ENCODE assay signal across 1 cellular context in the genomic region with DNA sequence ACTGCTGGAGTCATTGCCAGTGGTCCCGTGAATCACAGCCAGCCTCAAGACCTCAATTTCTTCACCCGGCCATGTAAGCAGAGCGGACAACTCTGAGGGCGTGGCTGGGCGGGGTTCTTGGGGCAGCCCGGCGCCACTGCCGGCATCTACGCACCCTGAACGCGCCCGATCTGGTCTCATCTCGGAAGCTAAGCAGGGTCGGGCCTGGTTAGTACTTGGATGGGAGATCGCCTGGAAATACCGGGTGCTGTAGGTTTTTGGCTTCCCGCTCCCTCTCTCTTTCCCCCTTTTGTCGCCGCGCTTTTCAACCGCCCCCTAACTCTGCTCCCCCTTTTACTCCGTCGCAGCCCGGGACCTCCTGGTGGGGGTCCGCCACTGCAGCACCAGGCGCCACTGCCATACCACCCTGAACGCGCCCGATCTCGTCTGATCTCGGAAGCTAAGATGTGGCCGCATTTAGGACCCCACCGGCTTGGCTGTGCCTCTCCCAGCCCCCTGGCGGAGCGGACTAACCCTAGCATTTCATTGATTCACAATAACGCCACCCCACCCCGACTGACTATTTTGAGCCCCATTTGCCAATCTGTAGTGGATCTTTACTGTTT.
TF ChIP-seq lines count a peak whose summit lies in the region.

No MANE protein-coding gene starts in this region.

TF ChIP-seq in K562, 482 proteins besides CTCF, POLR2A, EP300 and RAD21 (continued from another document and continues in another):
- TF ChIP-seq, protein P1, sequence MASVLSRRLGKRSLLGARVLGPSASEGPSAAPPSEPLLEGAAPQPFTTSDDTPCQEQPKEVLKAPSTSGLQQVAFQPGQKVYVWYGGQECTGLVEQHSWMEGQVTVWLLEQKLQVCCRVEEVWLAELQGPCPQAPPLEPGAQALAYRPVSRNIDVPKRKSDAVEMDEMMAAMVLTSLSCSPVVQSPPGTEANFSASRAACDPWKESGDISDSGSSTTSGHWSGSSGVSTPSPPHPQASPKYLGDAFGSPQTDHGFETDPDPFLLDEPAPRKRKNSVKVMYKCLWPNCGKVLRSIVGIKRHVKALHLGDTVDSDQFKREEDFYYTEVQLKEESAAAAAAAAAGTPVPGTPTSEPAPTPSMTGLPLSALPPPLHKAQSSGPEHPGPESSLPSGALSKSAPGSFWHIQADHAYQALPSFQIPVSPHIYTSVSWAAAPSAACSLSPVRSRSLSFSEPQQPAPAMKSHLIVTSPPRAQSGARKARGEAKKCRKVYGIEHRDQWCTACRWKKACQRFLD (CRISPR knock-in tag; IDR thresholded peaks at IDR 0.05) = no peak
- TF ChIP-seq BRD4 (IDR thresholded peaks at IDR 0.05) (no peak), SP1 (CRISPR knock-in tag; IDR thresholded peaks at IDR 0.05) (peak; percentile 82), GTF2E2 (tag; IDR thresholded peaks at IDR 0.05) (no peak), CBX3 (IDR thresholded peaks at IDR 0.05; ENCODE audit: borderline replicate concordance in 1 of 2, low read length in 2 of 2) (peak in 1 of 2 experiments; percentile 94; a peak in 1 of 3 replicates), ZNF24 (IDR thresholded peaks at IDR 0.05) (peak; percentile 40; the same call in 1 of the 2 replicates), ETS2 (tag; IDR thresholded peaks at IDR 0.05; ENCODE audit: borderline replicate concordance, poor library complexity, severe bottlenecking) (no peak), SIN3A (IDR thresholded peaks at IDR 0.05; ENCODE audit: borderline replicate concordance in 2 of 2, control insufficient read depth in 1 of 2, low read depth in 2 of 2, low read length in 2 of 2) (0 out of 4 replicates have a peak, but pooled peaks of 1 of the 2 experiments have one; percentile 29), NFRKB (IDR thresholded peaks at IDR 0.05; ENCODE audit: low read depth) (no peak), PYGO2 (tag; IDR thresholded peaks at IDR 0.05) (no peak), NCOA4 (IDR thresholded peaks at IDR 0.05; ENCODE audit: partially characterized antibody) (no peak), MED1 (CRISPR knock-in tag; IDR thresholded peaks at IDR 0.05; ENCODE audit: borderline replicate concordance) (no peak), SIRT6 (IDR thresholded peaks at IDR 0.05; ENCODE audit: low read depth, low read length) (no peak), MTA1 (IDR thresholded peaks at IDR 0.05; ENCODE audit: borderline replicate concordance) (peak; percentile 89), NUFIP1 (IDR thresholded peaks at IDR 0.05; ENCODE audit: partially characterized antibody) (no peak), HEY1 (CRISPR knock-in tag; IDR thresholded peaks at IDR 0.05; ENCODE audit: borderline replicate concordance) (no peak), POLR2G (IDR thresholded peaks at IDR 0.05; ENCODE audit: low read depth, low read length) (peak; percentile 79), ETV1 (tag; conservative IDR thresholded peaks at IDR 0.05; ENCODE audit: low read depth) (peak; percentile 65), TAF15 (IDR thresholded peaks at IDR 0.05; ENCODE audit: low read depth, low read length) (0 out of 2 replicates have a peak, but pooled peaks have one; percentile 38), ZKSCAN1 (IDR thresholded peaks at IDR 0.05; ENCODE audit: low read depth, low read length) (no peak), E2F3 (CRISPR knock-in tag; IDR thresholded peaks at IDR 0.05) (peak; percentile 38; the same call in 1 of the 2 replicates), HOXB6 (CRISPR knock-in tag; IDR thresholded peaks at IDR 0.05; ENCODE audit: borderline replicate concordance) (no peak; the same call in 1 of the 2 replicates), ZEB2 (IDR thresholded peaks at IDR 0.05) (peak; percentile 57; the same call in 1 of the 2 replicates), KDM2B (CRISPR knock-in tag; IDR thresholded peaks at IDR 0.05) (peak; percentile 89), ZNF780A (CRISPR knock-in tag; IDR thresholded peaks at IDR 0.05) (no peak), KDM5B (IDR thresholded peaks at IDR 0.05; ENCODE audit: insufficient replicate concordance, low read depth, low read length) (no peak), ZNF253 (CRISPR knock-in tag; conservative IDR thresholded peaks at IDR 0.05) (no peak), ZFX (CRISPR knock-in tag; IDR thresholded peaks at IDR 0.05) (no peak), RFX5 (IDR thresholded peaks at IDR 0.05; ENCODE audit: low read depth, low read length) (no peak), ZNF76 (CRISPR knock-in tag; IDR thresholded peaks at IDR 0.05; ENCODE audit: borderline replicate concordance) (no peak), BACH1 (tag; IDR thresholded peaks at IDR 0.05) (no peak), POLR2AphosphoS2 (IDR thresholded peaks at IDR 0.05; ENCODE audit: low read length) (no peak), TBP (optimal IDR thresholded peaks at IDR 0.05; ENCODE audit: low read depth, low read length) (peak; percentile 98), NRF1 (conservative IDR thresholded peaks at IDR 0.05 in 1 of 2, IDR thresholded peaks at IDR 0.05 in 1 of 2) (peak; percentile 40 to 60), MCM2 (IDR thresholded peaks at IDR 0.05; ENCODE audit: low read depth) (no peak), TEAD4 (IDR thresholded peaks at IDR 0.05; ENCODE audit: low read length) (peak; percentile 74), TEAD4 (CRISPR knock-in tag; IDR thresholded peaks at IDR 0.05; ENCODE audit: borderline replicate concordance) (no peak)
- TF ChIP-seq, protein P2, sequence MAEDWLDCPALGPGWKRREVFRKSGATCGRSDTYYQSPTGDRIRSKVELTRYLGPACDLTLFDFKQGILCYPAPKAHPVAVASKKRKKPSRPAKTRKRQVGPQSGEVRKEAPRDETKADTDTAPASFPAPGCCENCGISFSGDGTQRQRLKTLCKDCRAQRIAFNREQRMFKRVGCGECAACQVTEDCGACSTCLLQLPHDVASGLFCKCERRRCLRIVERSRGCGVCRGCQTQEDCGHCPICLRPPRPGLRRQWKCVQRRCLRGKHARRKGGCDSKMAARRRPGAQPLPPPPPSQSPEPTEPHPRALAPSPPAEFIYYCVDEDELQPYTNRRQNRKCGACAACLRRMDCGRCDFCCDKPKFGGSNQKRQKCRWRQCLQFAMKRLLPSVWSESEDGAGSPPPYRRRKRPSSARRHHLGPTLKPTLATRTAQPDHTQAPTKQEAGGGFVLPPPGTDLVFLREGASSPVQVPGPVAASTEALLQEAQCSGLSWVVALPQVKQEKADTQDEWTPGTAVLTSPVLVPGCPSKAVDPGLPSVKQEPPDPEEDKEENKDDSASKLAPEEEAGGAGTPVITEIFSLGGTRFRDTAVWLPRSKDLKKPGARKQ (CRISPR knock-in tag; IDR thresholded peaks at IDR 0.05) = no peak
- TF ChIP-seq, protein P3, sequence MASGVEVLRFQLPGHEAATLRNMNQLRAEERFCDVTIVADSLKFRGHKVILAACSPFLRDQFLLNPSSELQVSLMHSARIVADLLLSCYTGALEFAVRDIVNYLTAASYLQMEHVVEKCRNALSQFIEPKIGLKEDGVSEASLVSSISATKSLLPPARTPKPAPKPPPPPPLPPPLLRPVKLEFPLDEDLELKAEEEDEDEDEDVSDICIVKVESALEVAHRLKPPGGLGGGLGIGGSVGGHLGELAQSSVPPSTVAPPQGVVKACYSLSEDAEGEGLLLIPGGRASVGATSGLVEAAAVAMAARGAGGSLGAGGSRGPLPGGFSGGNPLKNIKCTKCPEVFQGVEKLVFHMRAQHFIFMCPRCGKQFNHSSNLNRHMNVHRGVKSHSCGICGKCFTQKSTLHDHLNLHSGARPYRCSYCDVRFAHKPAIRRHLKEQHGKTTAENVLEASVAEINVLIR (CRISPR knock-in tag; IDR thresholded peaks at IDR 0.05) = no peak
- TF ChIP-seq, protein P4, sequence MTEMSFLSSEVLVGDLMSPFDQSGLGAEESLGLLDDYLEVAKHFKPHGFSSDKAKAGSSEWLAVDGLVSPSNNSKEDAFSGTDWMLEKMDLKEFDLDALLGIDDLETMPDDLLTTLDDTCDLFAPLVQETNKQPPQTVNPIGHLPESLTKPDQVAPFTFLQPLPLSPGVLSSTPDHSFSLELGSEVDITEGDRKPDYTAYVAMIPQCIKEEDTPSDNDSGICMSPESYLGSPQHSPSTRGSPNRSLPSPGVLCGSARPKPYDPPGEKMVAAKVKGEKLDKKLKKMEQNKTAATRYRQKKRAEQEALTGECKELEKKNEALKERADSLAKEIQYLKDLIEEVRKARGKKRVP (CRISPR knock-in tag; IDR thresholded peaks at IDR 0.05) = no peak
- TF ChIP-seq, protein P5, sequence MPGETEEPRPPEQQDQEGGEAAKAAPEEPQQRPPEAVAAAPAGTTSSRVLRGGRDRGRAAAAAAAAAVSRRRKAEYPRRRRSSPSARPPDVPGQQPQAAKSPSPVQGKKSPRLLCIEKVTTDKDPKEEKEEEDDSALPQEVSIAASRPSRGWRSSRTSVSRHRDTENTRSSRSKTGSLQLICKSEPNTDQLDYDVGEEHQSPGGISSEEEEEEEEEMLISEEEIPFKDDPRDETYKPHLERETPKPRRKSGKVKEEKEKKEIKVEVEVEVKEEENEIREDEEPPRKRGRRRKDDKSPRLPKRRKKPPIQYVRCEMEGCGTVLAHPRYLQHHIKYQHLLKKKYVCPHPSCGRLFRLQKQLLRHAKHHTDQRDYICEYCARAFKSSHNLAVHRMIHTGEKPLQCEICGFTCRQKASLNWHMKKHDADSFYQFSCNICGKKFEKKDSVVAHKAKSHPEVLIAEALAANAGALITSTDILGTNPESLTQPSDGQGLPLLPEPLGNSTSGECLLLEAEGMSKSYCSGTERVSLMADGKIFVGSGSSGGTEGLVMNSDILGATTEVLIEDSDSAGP (CRISPR knock-in tag; IDR thresholded peaks at IDR 0.05) = 0 out of 2 replicates have a peak, but pooled peaks have one; percentile 32
- TF ChIP-seq, protein P6, sequence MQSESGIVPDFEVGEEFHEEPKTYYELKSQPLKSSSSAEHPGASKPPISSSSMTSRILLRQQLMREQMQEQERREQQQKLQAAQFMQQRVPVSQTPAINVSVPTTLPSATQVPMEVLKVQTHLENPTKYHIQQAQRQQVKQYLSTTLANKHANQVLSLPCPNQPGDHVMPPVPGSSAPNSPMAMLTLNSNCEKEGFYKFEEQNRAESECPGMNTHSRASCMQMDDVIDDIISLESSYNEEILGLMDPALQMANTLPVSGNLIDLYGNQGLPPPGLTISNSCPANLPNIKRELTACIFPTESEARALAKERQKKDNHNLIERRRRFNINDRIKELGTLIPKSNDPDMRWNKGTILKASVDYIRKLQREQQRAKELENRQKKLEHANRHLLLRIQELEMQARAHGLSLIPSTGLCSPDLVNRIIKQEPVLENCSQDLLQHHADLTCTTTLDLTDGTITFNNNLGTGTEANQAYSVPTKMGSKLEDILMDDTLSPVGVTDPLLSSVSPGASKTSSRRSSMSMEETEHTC (IDR thresholded peaks at IDR 0.05) = peak; percentile 50
- TF ChIP-seq, protein P7, sequence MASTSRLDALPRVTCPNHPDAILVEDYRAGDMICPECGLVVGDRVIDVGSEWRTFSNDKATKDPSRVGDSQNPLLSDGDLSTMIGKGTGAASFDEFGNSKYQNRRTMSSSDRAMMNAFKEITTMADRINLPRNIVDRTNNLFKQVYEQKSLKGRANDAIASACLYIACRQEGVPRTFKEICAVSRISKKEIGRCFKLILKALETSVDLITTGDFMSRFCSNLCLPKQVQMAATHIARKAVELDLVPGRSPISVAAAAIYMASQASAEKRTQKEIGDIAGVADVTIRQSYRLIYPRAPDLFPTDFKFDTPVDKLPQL (IDR thresholded peaks at IDR 0.05; ENCODE audit: extremely low read depth, insufficient read length) = no peak
- TF ChIP-seq, protein P8, sequence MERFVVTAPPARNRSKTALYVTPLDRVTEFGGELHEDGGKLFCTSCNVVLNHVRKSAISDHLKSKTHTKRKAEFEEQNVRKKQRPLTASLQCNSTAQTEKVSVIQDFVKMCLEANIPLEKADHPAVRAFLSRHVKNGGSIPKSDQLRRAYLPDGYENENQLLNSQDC (CRISPR knock-in tag; IDR thresholded peaks at IDR 0.05) = no peak
- TF ChIP-seq, protein P9, sequence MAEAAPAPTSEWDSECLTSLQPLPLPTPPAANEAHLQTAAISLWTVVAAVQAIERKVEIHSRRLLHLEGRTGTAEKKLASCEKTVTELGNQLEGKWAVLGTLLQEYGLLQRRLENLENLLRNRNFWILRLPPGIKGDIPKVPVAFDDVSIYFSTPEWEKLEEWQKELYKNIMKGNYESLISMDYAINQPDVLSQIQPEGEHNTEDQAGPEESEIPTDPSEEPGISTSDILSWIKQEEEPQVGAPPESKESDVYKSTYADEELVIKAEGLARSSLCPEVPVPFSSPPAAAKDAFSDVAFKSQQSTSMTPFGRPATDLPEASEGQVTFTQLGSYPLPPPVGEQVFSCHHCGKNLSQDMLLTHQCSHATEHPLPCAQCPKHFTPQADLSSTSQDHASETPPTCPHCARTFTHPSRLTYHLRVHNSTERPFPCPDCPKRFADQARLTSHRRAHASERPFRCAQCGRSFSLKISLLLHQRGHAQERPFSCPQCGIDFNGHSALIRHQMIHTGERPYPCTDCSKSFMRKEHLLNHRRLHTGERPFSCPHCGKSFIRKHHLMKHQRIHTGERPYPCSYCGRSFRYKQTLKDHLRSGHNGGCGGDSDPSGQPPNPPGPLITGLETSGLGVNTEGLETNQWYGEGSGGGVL (CRISPR knock-in tag; IDR thresholded peaks at IDR 0.05) = no peak
- TF ChIP-seq, protein P10, sequence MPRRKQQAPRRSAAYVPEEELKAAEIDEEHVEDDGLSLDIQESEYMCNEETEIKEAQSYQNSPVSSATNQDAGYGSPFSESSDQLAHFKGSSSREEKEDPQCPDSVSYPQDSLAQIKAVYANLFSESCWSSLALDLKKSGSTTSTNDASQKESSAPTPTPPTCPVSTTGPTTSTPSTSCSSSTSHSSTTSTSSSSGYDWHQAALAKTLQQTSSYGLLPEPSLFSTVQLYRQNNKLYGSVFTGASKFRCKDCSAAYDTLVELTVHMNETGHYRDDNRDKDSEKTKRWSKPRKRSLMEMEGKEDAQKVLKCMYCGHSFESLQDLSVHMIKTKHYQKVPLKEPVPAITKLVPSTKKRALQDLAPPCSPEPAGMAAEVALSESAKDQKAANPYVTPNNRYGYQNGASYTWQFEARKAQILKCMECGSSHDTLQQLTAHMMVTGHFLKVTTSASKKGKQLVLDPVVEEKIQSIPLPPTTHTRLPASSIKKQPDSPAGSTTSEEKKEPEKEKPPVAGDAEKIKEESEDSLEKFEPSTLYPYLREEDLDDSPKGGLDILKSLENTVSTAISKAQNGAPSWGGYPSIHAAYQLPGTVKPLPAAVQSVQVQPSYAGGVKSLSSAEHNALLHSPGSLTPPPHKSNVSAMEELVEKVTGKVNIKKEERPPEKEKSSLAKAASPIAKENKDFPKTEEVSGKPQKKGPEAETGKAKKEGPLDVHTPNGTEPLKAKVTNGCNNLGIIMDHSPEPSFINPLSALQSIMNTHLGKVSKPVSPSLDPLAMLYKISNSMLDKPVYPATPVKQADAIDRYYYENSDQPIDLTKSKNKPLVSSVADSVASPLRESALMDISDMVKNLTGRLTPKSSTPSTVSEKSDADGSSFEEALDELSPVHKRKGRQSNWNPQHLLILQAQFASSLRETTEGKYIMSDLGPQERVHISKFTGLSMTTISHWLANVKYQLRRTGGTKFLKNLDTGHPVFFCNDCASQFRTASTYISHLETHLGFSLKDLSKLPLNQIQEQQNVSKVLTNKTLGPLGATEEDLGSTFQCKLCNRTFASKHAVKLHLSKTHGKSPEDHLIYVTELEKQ (CRISPR knock-in tag; IDR thresholded peaks at IDR 0.05) = no peak
